In genomic region chr10:97230146-97230545, GRCh38 we compare ENCODE assay signal across 1 cellular context.
TF ChIP-seq lines count a peak whose summit lies in the region.

No MANE protein-coding gene starts in this region.

TF ChIP-seq in K562, 482 proteins besides CTCF, POLR2A, EP300 and RAD21:
- TF ChIP-seq CHD7 (IDR thresholded peaks at IDR 0.05; ENCODE audit: low read depth, low read length) (no peak), TAF7 (tag; IDR thresholded peaks at IDR 0.05) (no peak), TFE3 (CRISPR knock-in tag; IDR thresholded peaks at IDR 0.05) (peak; percentile 31), TSHZ1 (CRISPR knock-in tag; IDR thresholded peaks at IDR 0.05) (no peak), SIN3B (IDR thresholded peaks at IDR 0.05; ENCODE audit: low read depth) (no peak)
